ENCODE assay signal across 1 cellular context in the genomic region with DNA sequence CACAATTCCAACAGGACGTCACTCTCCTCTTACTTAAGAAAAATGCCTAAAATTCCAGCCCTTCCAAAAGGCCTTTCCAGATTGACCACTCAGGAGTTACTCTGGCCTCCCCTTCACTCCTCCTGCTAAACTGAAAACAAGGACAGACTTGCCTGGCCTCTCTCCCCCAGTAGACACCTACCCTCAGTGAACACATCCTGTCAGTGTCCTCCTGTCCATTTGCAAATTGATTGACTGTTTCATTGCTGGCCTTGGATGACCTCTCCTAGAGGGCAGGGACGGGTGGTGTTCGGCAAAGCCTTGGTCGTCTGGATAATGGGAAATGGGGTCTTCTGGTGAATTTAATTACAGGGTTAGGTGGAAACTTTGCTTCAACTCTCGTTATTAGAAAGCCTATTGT. TPM values are rescaled to one million over a fixed set of nuclear protein-coding genes. Genes with fewer than 3 reads are reported as not detected.
"Had no signal": no experiment of that assay in that cellular context is flagged by ENCODE, and none has a peak within 500 bp of the region (broad histone marks: within the 10 kb centered on the region; RNA-seq: fewer than 3 reads in every experiment).

No MANE protein-coding gene starts in this region.

RNA-seq across cellular contexts. Expression of gene IGSF3, which starts 8.9 kb away (rescaled TPM):
- total RNA-seq: OCI-LY7 had no signal
